13 cellular contexts compared by ENCODE assay signal in genomic region chr9:25603106-25603505, GRCh38.
A peak's percentile ranks its signal among the peaks of the same experiment; 100 is the strongest.
DNase-seq lines count a peak whose midpoint lies in the region; ATAC-seq and TF ChIP-seq lines count a peak whose summit lies in the region.
"Had no signal": no experiment of that assay in that cellular context is flagged by ENCODE, and none has a peak within 500 bp of the region (broad histone marks: within the 10 kb centered on the region; RNA-seq: fewer than 3 reads in every experiment).

No MANE protein-coding gene starts in this region.

- H3K9ac ChIP-seq in mesendoderm (ENCODE audit: low read length) = no peak overlapping the region
- H3K9ac ChIP-seq: BLaER1 treated with 17β-estradiol and CSF1 and Interleukin-3, amounts not matched to agents 10 nM and 100 nM had no signal

- no peaks in the 10 kb centered on the region for H3F3A ChIP-seq in GM23338 (replicated peaks; ENCODE audit: low read depth)

- H3K27ac Mint-ChIP-seq in GM23338 = no peak overlapping the region
- H3K27ac Mint-ChIP-seq in stimulated activated naive CD8-positive, alpha-beta T cell treated with anti-CD3 and anti-CD28 coated beads, Interleukin-15, amount 100 ng/mL, for 72 hours = no peak overlapping the region
- H3K27ac Mint-ChIP-seq: B cell; CD8-positive, alpha-beta T cell had no signal

- peak overlapping the region; percentile 3; the same call in 1 of the 3 replicates for H3K4me3 Mint-ChIP-seq in GM23338
- H3K4me3 Mint-ChIP-seq in stimulated activated naive CD8-positive, alpha-beta T cell treated with anti-CD3 and anti-CD28 coated beads, Interleukin-15, amount 100 ng/mL, for 72 hours = no peak overlapping the region
- H3K4me3 Mint-ChIP-seq: B cell; CD8-positive, alpha-beta T cell had no signal

- H2AFZ ChIP-seq in GM23338 = no peak overlapping the region

- H3K79me2 ChIP-seq in GM23338 (replicated peaks; ENCODE audit: insufficient read depth) = no peaks in the 10 kb centered on the region
- no peaks in the 10 kb centered on the region for H3K79me2 ChIP-seq in mesendoderm (ENCODE audit: control insufficient read depth, insufficient read depth, low read length)

- peaks cover 23% of the 10 kb centered on the region for H3K4me1 ChIP-seq in GM23338 (ENCODE audit: insufficient read depth)
- H3K4me1 ChIP-seq in mesendoderm (ENCODE audit: control insufficient read depth, low read depth, low read length) = peaks cover 6% of the 10 kb centered on the region
- H3K4me1 ChIP-seq: BLaER1 treated with 17β-estradiol and CSF1 and Interleukin-3, amounts not matched to agents 10 nM and 100 nM had no signal

- H3K27ac ChIP-seq in GM23338 (ENCODE audit: low read depth) (no peak overlapping the region), VCaP (peak overlapping the region; percentile 97), mesendoderm (ENCODE audit: low read depth, low read length) (no peak overlapping the region)
- H3K27ac ChIP-seq: BLaER1 treated with 17β-estradiol and CSF1 and Interleukin-3, amounts not matched to agents 10 nM and 100 nM had no signal

- H2BK120ac ChIP-seq in mesendoderm (ENCODE audit: low read depth, low read length) = no peak overlapping the region

- no peaks in the 10 kb centered on the region for H3K9me2 ChIP-seq in GM23338 (ENCODE audit: insufficient read depth)

- no peaks in the 10 kb centered on the region for H3K27me3 ChIP-seq in GM23338 (ENCODE audit: insufficient read depth)
- H3K27me3 ChIP-seq in mesendoderm (ENCODE audit: insufficient read depth, low read length, poor library complexity) = no peaks in the 10 kb centered on the region
- H3K27me3 ChIP-seq: BLaER1 treated with 17β-estradiol and CSF1 and Interleukin-3, amounts not matched to agents 10 nM and 100 nM had no signal

- H4K20me1 ChIP-seq in GM23338 (replicated peaks; ENCODE audit: insufficient read depth) = no peaks in the 10 kb centered on the region
- H4K20me1 ChIP-seq: BLaER1 treated with 17β-estradiol and CSF1 and Interleukin-3, amounts not matched to agents 10 nM and 100 nM had no signal

- H3K4me3 ChIP-seq in GM23338 (no peak overlapping the region), mesendoderm (ENCODE audit: low read length) (no peak overlapping the region)
- H3K4me3 ChIP-seq: BLaER1 treated with 17β-estradiol and CSF1 and Interleukin-3, amounts not matched to agents 10 nM and 100 nM had no signal

- H3K36me3 ChIP-seq in GM23338 (ENCODE audit: insufficient read depth) (no peaks in the 10 kb centered on the region), mesendoderm (ENCODE audit: control insufficient read depth, insufficient read depth, low read length) (no peaks in the 10 kb centered on the region)
- H3K36me3 ChIP-seq: BLaER1 treated with 17β-estradiol and CSF1 and Interleukin-3, amounts not matched to agents 10 nM and 100 nM had no signal

- DNase-seq in GM23338 (ENCODE audit: low spot score) = no peak
- peak; percentile 74 for DNase-seq in mesendoderm
- no peak for DNase-seq in stimulated activated naive CD8-positive, alpha-beta T cell treated with anti-CD3 and anti-CD28 coated beads, Interleukin-15, amount 100 ng/mL, for 72 hours
- DNase-seq in effector CD8-positive, alpha-beta T cell (lab: John Stamatoyannopoulos, UW) = no peak
- DNase-seq: CD8-positive, alpha-beta T cell; DMS 273 treated with DMSO at 0.1 percent for 48 hours; DND-41; EL; HCEC 1CT had no signal

- TF ChIP-seq CTCF in GM23338 (conservative IDR thresholded peaks at IDR 0.05; ENCODE audit: low read depth in 2 of 2) (no peak), VCaP (conservative IDR thresholded peaks at IDR 0.05) (no peak)

- no peak overlapping the region for H3K23ac ChIP-seq in mesendoderm (ENCODE audit: low read length)

- H2BK5ac ChIP-seq in mesendoderm (ENCODE audit: low read length) = no peak overlapping the region

- H3K18ac ChIP-seq in mesendoderm (ENCODE audit: low read length) = no peak overlapping the region

- peak overlapping the region; percentile 85 for H2BK15ac ChIP-seq in mesendoderm (replicated peaks; ENCODE audit: low read depth)

- H3K4ac ChIP-seq in mesendoderm (ENCODE audit: low read depth, low read length) = no peak overlapping the region

- no peaks in the 10 kb centered on the region for H3K27me3 Mint-ChIP-seq in GM23338 (ENCODE audit: insufficient read depth, low read depth, poor library complexity)
- no peaks in the 10 kb centered on the region for H3K27me3 Mint-ChIP-seq in stimulated activated naive CD8-positive, alpha-beta T cell treated with anti-CD3 and anti-CD28 coated beads, Interleukin-15, amount 100 ng/mL, for 72 hours
- H3K27me3 Mint-ChIP-seq: B cell had no signal

- no peak for ATAC-seq in GM23338
- no peak for ATAC-seq in GM21786 (IDR thresholded peaks at IDR 0.05; ENCODE audit: unreplicated experiment)
- no peak for ATAC-seq in stimulated activated naive CD8-positive, alpha-beta T cell treated with anti-CD3 and anti-CD28 coated beads, Interleukin-15, amount 100 ng/mL, for 72 hours
- ATAC-seq: CD8-positive, alpha-beta T cell had no signal

- no peak overlapping the region for H4K5ac ChIP-seq in mesendoderm (ENCODE audit: low read length)

- H3K4me1 Mint-ChIP-seq in GM23338 = peaks cover 26% of the 10 kb centered on the region
- H3K4me1 Mint-ChIP-seq in stimulated activated naive CD8-positive, alpha-beta T cell treated with anti-CD3 and anti-CD28 coated beads, Interleukin-15, amount 100 ng/mL, for 72 hours = no peaks in the 10 kb centered on the region
- H3K4me1 Mint-ChIP-seq: B cell had no signal

- H3K56ac ChIP-seq in mesendoderm (ENCODE audit: low read length) = no peak overlapping the region

- H3K9me3 Mint-ChIP-seq in GM23338 = no peaks in the 10 kb centered on the region
- H3K9me3 Mint-ChIP-seq in stimulated activated naive CD8-positive, alpha-beta T cell treated with anti-CD3 and anti-CD28 coated beads, Interleukin-15, amount 100 ng/mL, for 72 hours = peaks cover 0 to 10% of the 10 kb centered on the region in 2 donors

- H4K8ac ChIP-seq in mesendoderm (ENCODE audit: low read depth, low read length) = no peak overlapping the region

- no peaks in the 10 kb centered on the region for H3K79me1 ChIP-seq in mesendoderm (ENCODE audit: low read length)

- no peak overlapping the region for H2AK5ac ChIP-seq in mesendoderm (ENCODE audit: low read length)

- H3K36me3 Mint-ChIP-seq in GM23338 (ENCODE audit: low read depth) = no peaks in the 10 kb centered on the region
- H3K36me3 Mint-ChIP-seq: CD8-positive, alpha-beta T cell had no signal

- H3K4me2 ChIP-seq in GM23338 (0 out of 2 replicates have a peak overlapping the region, but pooled peaks have one; percentile 22), mesendoderm (ENCODE audit: low read length) (no peak overlapping the region)
- H3K4me2 ChIP-seq: BLaER1 treated with 17β-estradiol and CSF1 and Interleukin-3, amounts not matched to agents 10 nM and 100 nM had no signal

TF ChIP-seq in GM23338, 12 proteins besides CTCF, POLR2A, EP300 and RAD21 (continues in another document):
- TF ChIP-seq STAT1 (IDR thresholded peaks at IDR 0.05; ENCODE audit: unreplicated experiment) (no peak), ETS1 (IDR thresholded peaks at IDR 0.05) (no peak), ZNF331 (CRISPR knock-in tag; IDR thresholded peaks at IDR 0.05; ENCODE audit: low read depth) (no peak)
